ENCODE assay signal across 1 cellular context in genomic region chr9:9556865-9557803, GRCh38.
TF ChIP-seq lines count a peak whose summit lies in the region.

No MANE protein-coding gene starts in this region.

TF ChIP-seq in H1, 55 proteins besides CTCF, POLR2A, EP300 and RAD21 (continued from another document):
- TF ChIP-seq POU5F1 (IDR thresholded peaks at IDR 0.05; ENCODE audit: low read depth, low read length) (peak; percentile 78; the same call in 1 of the 2 replicates), SP1 (IDR thresholded peaks at IDR 0.05; ENCODE audit: low read depth, low read length) (peak; percentile 99), GTF2F1 (IDR thresholded peaks at IDR 0.05; ENCODE audit: borderline replicate concordance, low read depth, low read length) (no peak), USF2 (IDR thresholded peaks at IDR 0.05; ENCODE audit: low read length) (no peak), TCF12 (IDR thresholded peaks at IDR 0.05; ENCODE audit: low read depth, low read length) (0 out of 2 replicates have a peak, but pooled peaks have one; percentile 60), JUND (IDR thresholded peaks at IDR 0.05; ENCODE audit: low read length) (no peak), TBP (IDR thresholded peaks at IDR 0.05; ENCODE audit: low read depth, low read length) (no peak), CHD7 (IDR thresholded peaks at IDR 0.05; ENCODE audit: insufficient replicate concordance, low read length) (peak; percentile 86), YY1 (IDR thresholded peaks at IDR 0.05; ENCODE audit: low read depth, low read length) (peak; percentile 71), GABPA (IDR thresholded peaks at IDR 0.05; ENCODE audit: borderline replicate concordance, insufficient read depth, low read length) (no peak), HDAC2 (IDR thresholded peaks at IDR 0.05; ENCODE audit: borderline replicate concordance in 1 of 2, low read depth in 2 of 2, low read length in 2 of 2) (0 out of 4 replicates have a peak, but pooled peaks of 1 of the 2 experiments have one; percentile 77), TAF7 (optimal IDR thresholded peaks at IDR 0.05; ENCODE audit: borderline replicate concordance, low read depth, low read length) (no peak), EGR1 (IDR thresholded peaks at IDR 0.05; ENCODE audit: borderline replicate concordance, low read depth, low read length) (no peak), TEAD4 (IDR thresholded peaks at IDR 0.05; ENCODE audit: low read depth, low read length) (peak; percentile 97), BCL11A (IDR thresholded peaks at IDR 0.05; ENCODE audit: low read depth in 2 of 2, low read length in 2 of 2) (peak in 1 of 2 experiments; percentile 70), TAF1 (IDR thresholded peaks at IDR 0.05; ENCODE audit: low read depth, low read length) (peak; percentile 57), CTBP2 (IDR thresholded peaks at IDR 0.05; ENCODE audit: borderline replicate concordance, insufficient read depth, insufficient read length, low read length) (no peak), SP4 (IDR thresholded peaks at IDR 0.05; ENCODE audit: low read length) (peak; percentile 23; the same call in 1 of the 2 replicates), CBX8 (IDR thresholded peaks at IDR 0.05; ENCODE audit: borderline replicate concordance, low read depth, low read length) (no peak), ATF2 (IDR thresholded peaks at IDR 0.05; ENCODE audit: low read length) (peak; percentile 80), CEBPB (IDR thresholded peaks at IDR 0.05; ENCODE audit: low read depth, low read length) (no peak), SIX5 (IDR thresholded peaks at IDR 0.05; ENCODE audit: low read depth, low read length) (no peak), KDM4A (IDR thresholded peaks at IDR 0.05; ENCODE audit: low read depth, low read length, severe bottlenecking) (no peak), ASH2L (IDR thresholded peaks at IDR 0.05; ENCODE audit: low read length) (peak; percentile 100), SRF (IDR thresholded peaks at IDR 0.05; ENCODE audit: low read depth, low read length) (no peak)
TF ChIP-seq in H1: peak in this region for 16.
